Comparison of ENCODE assay signal across 8 cellular contexts in genomic region chr17:57987582-57988300, GRCh38. TPM values are rescaled to one million over a fixed set of nuclear protein-coding genes. Genes with fewer than 3 reads are reported as not detected.
A peak's percentile ranks its signal among the peaks of the same experiment; 100 is the strongest.
DNase-seq lines count a peak whose midpoint lies in the region; ATAC-seq and TF ChIP-seq lines count a peak whose summit lies in the region.

VEZF1 (minus strand) TSS chr17:57988254; CDS start chr17:57988111, 143 bp downstream.

- no peaks in the 10 kb centered on the region for H3K27me3 Mint-ChIP-seq in chondrocyte (ENCODE audit: low read depth)

- H3K27ac ChIP-seq in layer of hippocampus (ENCODE audit: low read depth, low read length): peak within 1 kb of the TSS; percentile 96

- H3K4me3 Mint-ChIP-seq in chondrocyte (ENCODE audit: unreplicated experiment): peak within 1 kb of the TSS; percentile 82

- TF ChIP-seq CTCF in chondrocyte (IDR thresholded peaks at IDR 0.05): no peak

- peak within 1 kb of the TSS; percentile 97 for H3K27ac Mint-ChIP-seq in chondrocyte (ENCODE audit: unreplicated experiment)

- no peaks in the 10 kb centered on the region for H3K9me3 Mint-ChIP-seq in chondrocyte (ENCODE audit: low read depth)

- H3K36me3 Mint-ChIP-seq in chondrocyte (ENCODE audit: low read depth): peaks cover under 1% of the 10 kb centered on the region

- peak; percentile 55 for DNase-seq in NCI-H2029 (lab: John Stamatoyannopoulos, UW)
- DNase-seq in NCI-H2029 treated with DMSO at 0.1 percent for 48 hours (lab: John Stamatoyannopoulos, UW): no peak
- DNase-seq in NCI-H2081 treated with DMSO at 0.1 percent for 48 hours (lab: John Stamatoyannopoulos, UW): peak; percentile 57
- peak; percentile 82 for DNase-seq in activated CD4-positive, CD25-positive, alpha-beta regulatory T cell treated with anti-CD3 and anti-CD28 coated beads, Interleukin-2, amount 50 U/mL, for 72 hours
- no peak for DNase-seq in chondrocyte (ENCODE audit: low spot score)
- DNase-seq in stimulated activated CD4-positive, alpha-beta T cell treated with anti-CD3 and anti-CD28 coated beads, Interleukin-1b, Interleukin-23, amount 100 ng/mL, for 24 hours (ENCODE audit: low read depth in 4 of 4, low spot score in 1 of 4): peak in 3 of 4 experiments; percentile 53 to 69 (median 67)

- peak; percentile 75 for ATAC-seq in HG02759 (IDR thresholded peaks at IDR 0.05; ENCODE audit: unreplicated experiment)

- H3K27me3 ChIP-seq in layer of hippocampus (ENCODE audit: control insufficient read depth, insufficient read depth, low read length): no peaks in the 10 kb centered on the region

- peaks cover 58% of the 10 kb centered on the region for H3K4me1 Mint-ChIP-seq in chondrocyte (ENCODE audit: low read depth)

RNA-seq across cellular contexts. Expression of gene VEZF1, which starts in this region (rescaled TPM):
- total RNA-seq in chondrocyte: 26.6 to 43.6 TPM (median 39.6 TPM) in 3 replicates

Comparison
In these comparisons a context has a peak if more than half of its experiments do, and no peak if none do; other contexts are left out.
1. DNase-seq: peak in NCI-H2029 (single experiment), NCI-H2081 treated with DMSO at 0.1 percent for 48 hours (single experiment), activated CD4-positive, CD25-positive, alpha-beta regulatory T cell treated with anti-CD3 and anti-CD28 coated beads, Interleukin-2, amount 50 U/mL, for 72 hours (single experiment) and stimulated activated CD4-positive, alpha-beta T cell treated with anti-CD3 and anti-CD28 coated beads, Interleukin-1b, Interleukin-23, amount 100 ng/mL, for 24 hours (3 of 4); none in NCI-H2029 treated with DMSO at 0.1 percent for 48 hours (single experiment) and chondrocyte (single experiment).